ENCODE assay signal across 18 cellular contexts in genomic region chr5:172531704-172532026, GRCh38.
"Had no signal": no experiment of that assay in that cellular context is flagged by ENCODE, and none has a peak within 500 bp of the region (broad histone marks: within the 10 kb centered on the region; RNA-seq: fewer than 3 reads in every experiment).

No MANE protein-coding gene starts in this region.

- H3K9me3 ChIP-seq: body of pancreas, ovary, right lobe of liver, testis, upper lobe of left lung had no signal

- H3K27me3 ChIP-seq: body of pancreas, ovary, right lobe of liver, testis, upper lobe of left lung had no signal

- ATAC-seq: body of pancreas; naive thymus-derived CD4-positive, alpha-beta T cell; stimulated activated memory B cell treated with anti-CD40 and anti-IgM and Interleukin-4, amounts not matched to agents 10 μg/mL and 1 μg/mL and 100 μg/mL, for 72 hours; T-cell had no signal

- H3K36me3 ChIP-seq: ovary, right lobe of liver, upper lobe of left lung had no signal

- DNase-seq: activated CD4-positive, alpha-beta T cell treated with anti-CD3 and anti-CD28 coated beads, Interleukin-2, amount 50 U/mL, for 1 hour; activated naive CD4-positive, alpha-beta T cell treated with Interleukin-2 at 50 U/mL for 16 hours; activated T-cell treated with anti-CD3 and anti-CD28 coated beads, Interleukin-2, amount 50 U/mL, for 24 hours; body of pancreas; caudate nucleus; immature natural killer cell; kidney glomerular epithelial cell; mesenchymal stem cell; naive thymus-derived CD4-positive, alpha-beta T cell; ovary; stimulated activated CD4-positive, alpha-beta T cell treated with anti-CD3 and anti-CD28 coated beads, Interleukin-4, amount 100 ng/mL, for 4 hours; T-helper 9 cell; testis had no signal

- H3K27ac ChIP-seq: body of pancreas, ovary, right lobe of liver, testis, upper lobe of left lung had no signal

- H3K4me3 ChIP-seq: body of pancreas, ovary, right lobe of liver, smooth muscle cell, testis, upper lobe of left lung had no signal
